In the genomic region with DNA sequence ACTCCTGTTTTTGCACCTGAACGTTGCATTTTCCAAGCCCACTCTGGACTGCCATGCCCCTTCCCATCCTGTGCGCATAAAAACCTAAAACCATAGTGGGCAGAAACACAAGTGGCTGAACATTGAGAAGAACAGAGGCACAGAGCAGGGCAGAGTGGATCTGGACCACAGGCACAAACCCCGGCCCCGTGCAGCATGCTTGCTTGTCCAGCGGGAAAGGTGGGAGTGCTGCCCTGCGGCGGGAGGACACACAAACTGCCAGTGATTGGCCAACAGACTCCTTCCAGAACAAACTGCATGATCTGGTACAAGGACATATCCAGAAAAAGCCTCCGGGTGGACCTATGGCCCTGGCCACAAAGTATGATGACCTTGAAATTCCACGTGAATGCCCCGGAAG, we compare ENCODE assay signal across 40 cellular contexts. TPM values are rescaled to one million over a fixed set of nuclear protein-coding genes. Genes with fewer than 3 reads are reported as not detected.
"Had no signal": no experiment of that assay in that cellular context is flagged by ENCODE, and none has a peak within 500 bp of the region (broad histone marks: within the 10 kb centered on the region; RNA-seq: fewer than 3 reads in every experiment).

No MANE protein-coding gene starts in this region.

- H3K27me3 Mint-ChIP-seq: activated naive CD4-positive, alpha-beta T cell treated with anti-CD3 and anti-CD28 coated beads, Interleukin-2, amount 10 ng/mL, durations not matched to agents 7 days and 5 days; activated naive CD4-positive, alpha-beta T cell treated with anti-CD3 and anti-CD28 coated beads, Interleukin-2, amount 50 U/mL, for 24 hours; activated naive CD8-positive, alpha-beta T cell treated with anti-CD3 and anti-CD28 coated beads for 36 hours; activated naive CD8-positive, alpha-beta T cell treated with anti-CD3 and anti-CD28 coated beads, Interleukin-2, amount 10 ng/mL, durations not matched to agents 7 days and 5 days; activated T-helper 17 cell treated with anti-CD3 and anti-CD28 coated beads, Interleukin-2, amount 50 U/mL, for 72 hours; central memory CD8-positive, alpha-beta T cell had no signal

- H3K36me3 ChIP-seq: adrenal gland, ascending aorta, brain microvascular endothelial cell, breast epithelium, cardiac muscle cell had no signal

- ATAC-seq: activated naive CD4-positive, alpha-beta T cell treated with anti-CD3 and anti-CD28 coated beads, Interleukin-2, amount 50 U/mL, for 72 hours; activated naive CD8-positive, alpha-beta T cell treated with anti-CD3 and anti-CD28 coated beads, Interleukin-2, amount 50 U/mL, for 24 hours; activated T-cell treated with anti-CD3 and anti-CD28 coated beads, Interleukin-2, amount 50 U/mL, for 4 hours; activated T-cell treated with anti-CD3 and anti-CD28 coated beads, Interleukin-2, amount 50 U/mL, for 72 hours; activated T-helper 17 cell treated with anti-CD3 and anti-CD28 coated beads, Interleukin-2, amount 50 U/mL, for 72 hours; body of pancreas had no signal

- H3K9me3 Mint-ChIP-seq: activated naive CD4-positive, alpha-beta T cell treated with anti-CD3 and anti-CD28 coated beads for 36 hours; activated naive CD4-positive, alpha-beta T cell treated with anti-CD3 and anti-CD28 coated beads, Interleukin-2, amount 50 U/mL, for 24 hours; activated naive CD4-positive, alpha-beta T cell treated with anti-CD3 and anti-CD28 coated beads, Interleukin-2, amount 50 U/mL, for 72 hours; activated naive CD8-positive, alpha-beta T cell treated with anti-CD3 and anti-CD28 coated beads for 36 hours; activated naive CD8-positive, alpha-beta T cell treated with anti-CD3 and anti-CD28 coated beads, Interleukin-2, amount 50 U/mL, for 24 hours; activated T-cell treated with anti-CD3 and anti-CD28 coated beads, Interleukin-2, amount 50 U/mL, for 24 hours; activated T-cell treated with anti-CD3 and anti-CD28 coated beads, Interleukin-2, amount 50 U/mL, for 4 hours; activated T-cell treated with anti-CD3 and anti-CD28 coated beads, Interleukin-2, amount 50 U/mL, for 72 hours; activated T-helper 1 cell treated with anti-CD3 and anti-CD28 coated beads, Interleukin-12 subunit alpha, Interleukin-12 subunit beta, Interleukin-2, Interleukin-4 antibody, amounts not matched to agents 30 ng/mL and 10 ng/mL and 1 ng/mL, durations not matched to agents 14 hours and 24 hours and 36 hours; activated T-helper 17 cell treated with anti-CD3 and anti-CD28 coated beads, Interleukin-2, amount 50 U/mL, for 72 hours; activated T-helper 2 cell treated with anti-CD3 and anti-CD28 coated beads, Interferon-gamma antibody, Interleukin-2, Interleukin-4, amounts not matched to agents 10 μg/mL and 5 μg/mL and 100 μg/mL, durations not matched to agents 14 hours and 24 hours and 36 hours; central memory CD8-positive, alpha-beta T cell had no signal

- DNase-seq: activated effector memory CD4-positive, alpha-beta T cell treated with anti-CD3 and anti-CD28 coated beads, Interleukin-2, amount 50 U/mL, for 16 hours; activated effector memory CD4-positive, alpha-beta T cell treated with Interleukin-2 at 50 U/mL for 16 hours; activated gamma-delta T cell; activated gamma-delta T cell treated with Interleukin-2 at 50 U/mL for 16 hours; activated naive CD4-positive, alpha-beta T cell; activated naive CD4-positive, alpha-beta T cell treated with anti-CD3 and anti-CD28 coated beads for 36 hours; activated naive CD4-positive, alpha-beta T cell treated with anti-CD3 and anti-CD28 coated beads, Interleukin-2, amount 10 ng/mL, durations not matched to agents 7 days and 5 days; activated naive CD4-positive, alpha-beta T cell treated with anti-CD3 and anti-CD28 coated beads, Interleukin-2, amount 50 U/mL, for 16 hours; activated naive CD4-positive, alpha-beta T cell treated with Interleukin-2 at 50 U/mL for 16 hours; activated naive CD8-positive, alpha-beta T cell treated with anti-CD3 and anti-CD28 coated beads for 36 hours; activated naive CD8-positive, alpha-beta T cell treated with anti-CD3 and anti-CD28 coated beads, Interleukin-2, amount 10 ng/mL, durations not matched to agents 7 days and 5 days; activated naive CD8-positive, alpha-beta T cell treated with anti-CD3 and anti-CD28 coated beads, Interleukin-2, amount 50 U/mL, for 24 hours; activated T-cell treated with anti-CD3 and anti-CD28 coated beads, Interleukin-2, amount 50 U/mL, for 24 hours; activated T-cell treated with anti-CD3 and anti-CD28 coated beads, Interleukin-2, amount 50 U/mL, for 4 hours; activated T-cell treated with anti-CD3 and anti-CD28 coated beads, Interleukin-2, amount 50 U/mL, for 48 hours; activated T-cell treated with anti-CD3 and anti-CD28 coated beads, Interleukin-2, amount 50 U/mL, for 72 hours; adrenal gland; amniotic stem cell; amygdala; anterior cingulate cortex; aorta; body of pancreas; brain microvascular endothelial cell; caudate nucleus; central memory CD4-positive, alpha-beta T cell; cerebellar nuclear complex had no signal

- H3K27ac ChIP-seq: adrenal gland, ascending aorta, body of pancreas, brain microvascular endothelial cell, breast epithelium, cardiac muscle cell had no signal

- FAIRE-seq: astrocyte, bronchial epithelial cell had no signal

- H3K27me3 ChIP-seq: adrenal gland, ascending aorta, body of pancreas, brain microvascular endothelial cell, breast epithelium, cardiac muscle cell had no signal

- H3K36me3 Mint-ChIP-seq: activated naive CD4-positive, alpha-beta T cell treated with anti-CD3 and anti-CD28 coated beads, Interleukin-2, amount 10 ng/mL, durations not matched to agents 7 days and 5 days; activated naive CD4-positive, alpha-beta T cell treated with anti-CD3 and anti-CD28 coated beads, Interleukin-2, amount 50 U/mL, for 24 hours; activated naive CD4-positive, alpha-beta T cell treated with anti-CD3 and anti-CD28 coated beads, Interleukin-2, amount 50 U/mL, for 72 hours; activated naive CD8-positive, alpha-beta T cell; activated naive CD8-positive, alpha-beta T cell treated with anti-CD3 and anti-CD28 coated beads for 36 hours; activated naive CD8-positive, alpha-beta T cell treated with anti-CD3 and anti-CD28 coated beads, Interleukin-2, amount 10 ng/mL, durations not matched to agents 7 days and 5 days; brain had no signal

- H3K4me1 ChIP-seq: adrenal gland, ascending aorta, body of pancreas, breast epithelium had no signal

- H3K4me1 Mint-ChIP-seq: activated naive CD4-positive, alpha-beta T cell treated with anti-CD3 and anti-CD28 coated beads, Interleukin-2, amount 10 ng/mL, durations not matched to agents 7 days and 5 days; activated naive CD4-positive, alpha-beta T cell treated with anti-CD3 and anti-CD28 coated beads, Interleukin-2, amount 50 U/mL, for 24 hours; activated naive CD8-positive, alpha-beta T cell treated with anti-CD3 and anti-CD28 coated beads for 36 hours; activated naive CD8-positive, alpha-beta T cell treated with anti-CD3 and anti-CD28 coated beads, Interleukin-2, amount 10 ng/mL, durations not matched to agents 7 days and 5 days; activated naive CD8-positive, alpha-beta T cell treated with anti-CD3 and anti-CD28 coated beads, Interleukin-2, amount 50 U/mL, for 24 hours; activated T-helper 17 cell treated with anti-CD3 and anti-CD28 coated beads, Interleukin-2, amount 50 U/mL, for 72 hours; central memory CD8-positive, alpha-beta T cell had no signal

- H3K4me3 ChIP-seq: adrenal gland, ascending aorta, body of pancreas, breast epithelium, cardiac muscle cell had no signal

- H3K27ac Mint-ChIP-seq: activated naive CD4-positive, alpha-beta T cell treated with anti-CD3 and anti-CD28 coated beads for 36 hours; activated naive CD4-positive, alpha-beta T cell treated with anti-CD3 and anti-CD28 coated beads, Interleukin-2, amount 10 ng/mL, durations not matched to agents 7 days and 5 days; activated naive CD4-positive, alpha-beta T cell treated with anti-CD3 and anti-CD28 coated beads, Interleukin-2, amount 50 U/mL, for 24 hours; activated naive CD4-positive, alpha-beta T cell treated with anti-CD3 and anti-CD28 coated beads, Interleukin-2, amount 50 U/mL, for 72 hours; activated naive CD8-positive, alpha-beta T cell; activated naive CD8-positive, alpha-beta T cell treated with anti-CD3 and anti-CD28 coated beads for 36 hours; activated naive CD8-positive, alpha-beta T cell treated with anti-CD3 and anti-CD28 coated beads, Interleukin-2, amount 10 ng/mL, durations not matched to agents 7 days and 5 days; activated naive CD8-positive, alpha-beta T cell treated with anti-CD3 and anti-CD28 coated beads, Interleukin-2, amount 50 U/mL, for 24 hours; activated T-cell treated with anti-CD3 and anti-CD28 coated beads, Interleukin-2, amount 50 U/mL, for 24 hours; activated T-cell treated with anti-CD3 and anti-CD28 coated beads, Interleukin-2, amount 50 U/mL, for 72 hours; activated T-helper 1 cell treated with anti-CD3 and anti-CD28 coated beads, Interleukin-12 subunit alpha, Interleukin-12 subunit beta, Interleukin-2, Interleukin-4 antibody, amounts not matched to agents 30 ng/mL and 10 ng/mL and 1 ng/mL, durations not matched to agents 14 hours and 24 hours and 36 hours; activated T-helper 17 cell treated with anti-CD3 and anti-CD28 coated beads, Interleukin-2, amount 50 U/mL, for 72 hours; activated T-helper 2 cell treated with anti-CD3 and anti-CD28 coated beads, Interferon-gamma antibody, Interleukin-2, Interleukin-4, amounts not matched to agents 10 μg/mL and 5 μg/mL and 100 μg/mL, durations not matched to agents 14 hours and 24 hours and 36 hours; brain had no signal

- H3K9me3 ChIP-seq: adrenal gland, ascending aorta, body of pancreas, breast epithelium had no signal

- H3K4me3 Mint-ChIP-seq: activated naive CD4-positive, alpha-beta T cell treated with anti-CD3 and anti-CD28 coated beads for 36 hours; activated naive CD4-positive, alpha-beta T cell treated with anti-CD3 and anti-CD28 coated beads, Interleukin-2, amount 10 ng/mL, durations not matched to agents 7 days and 5 days; activated naive CD4-positive, alpha-beta T cell treated with anti-CD3 and anti-CD28 coated beads, Interleukin-2, amount 50 U/mL, for 24 hours; activated naive CD8-positive, alpha-beta T cell; activated naive CD8-positive, alpha-beta T cell treated with anti-CD3 and anti-CD28 coated beads for 36 hours; activated naive CD8-positive, alpha-beta T cell treated with anti-CD3 and anti-CD28 coated beads, Interleukin-2, amount 10 ng/mL, durations not matched to agents 7 days and 5 days; activated naive CD8-positive, alpha-beta T cell treated with anti-CD3 and anti-CD28 coated beads, Interleukin-2, amount 50 U/mL, for 24 hours; activated T-cell treated with anti-CD3 and anti-CD28 coated beads, Interleukin-2, amount 50 U/mL, for 24 hours; activated T-cell treated with anti-CD3 and anti-CD28 coated beads, Interleukin-2, amount 50 U/mL, for 4 hours; activated T-cell treated with anti-CD3 and anti-CD28 coated beads, Interleukin-2, amount 50 U/mL, for 72 hours; activated T-helper 1 cell treated with anti-CD3 and anti-CD28 coated beads, Interleukin-12 subunit alpha, Interleukin-12 subunit beta, Interleukin-2, Interleukin-4 antibody, amounts not matched to agents 30 ng/mL and 10 ng/mL and 1 ng/mL, durations not matched to agents 14 hours and 24 hours and 36 hours; activated T-helper 17 cell treated with anti-CD3 and anti-CD28 coated beads, Interleukin-2, amount 50 U/mL, for 72 hours; brain; central memory CD8-positive, alpha-beta T cell had no signal

RNA-seq across cellular contexts. Expression of gene ADARB2, which starts 42.5 kb away (rescaled TPM):
- total RNA-seq: activated naive CD8-positive, alpha-beta T cell treated with anti-CD3 and anti-CD28 coated beads for 36 hours; activated T-helper 17 cell treated with anti-CD3 and anti-CD28 coated beads, Interleukin-2, amount 50 U/mL, for 72 hours; aorta; ascending aorta; bronchial epithelial cell; cardiac septum had no signal
